Comparison of ENCODE assay signal across 8 cellular contexts in genomic region chr12:6827982-6828670, GRCh38. TPM values are rescaled to one million over a fixed set of nuclear protein-coding genes. Genes with fewer than 3 reads are reported as not detected.
A peak's percentile ranks its signal among the peaks of the same experiment; 100 is the strongest.
DNase-seq lines count a peak whose midpoint lies in the region; ATAC-seq, FAIRE-seq and TF ChIP-seq lines count a peak whose summit lies in the region.

Gene P3H3 (plus strand): TSS chr12:6828407. CDS start chr12:6828441, 34 bp downstream.

- peak within 1 kb of the TSS; percentile 86 for H3K27ac ChIP-seq in HepG2 (ENCODE audit: extremely low read length, insufficient read depth, low read length)
- H3K27ac ChIP-seq in stomach = peak within 1 kb of the TSS; percentile 49 to 91 (median 78)

- H3K4me1 ChIP-seq in HepG2 (ENCODE audit: insufficient read depth, low read length) (peaks cover 24% of the 10 kb centered on the region), stomach (peaks cover 21 to 54% (median 37%) of the 10 kb centered on the region in 4 donors)

- CTCF ChIA-PET in HepG2 (lab: Yijun Ruan, JAX; ENCODE audit: low intra/inter-chr PET ratio, low total read pairs) = interaction anchor here (0.8 kb wide), 1 partner anchor 92 kb away, joined by 3 read pairs; no protein-coding TSS in a partner anchor

- peak within 1 kb of the TSS; percentile 85 for H3K4me2 ChIP-seq in HepG2 (ENCODE audit: low read depth, low read length)

- TF ChIP-seq RAD21 in HepG2 (CRISPR knock-in tag; IDR thresholded peaks at IDR 0.05) = no peak

- H3K9ac ChIP-seq in HepG2 (ENCODE audit: insufficient read depth, low read depth, low read length) = peak within 1 kb of the TSS; percentile 97

- peaks cover 16% of the 10 kb centered on the region for H3K79me2 ChIP-seq in HepG2 (ENCODE audit: insufficient read depth, low read length)

- H2AFZ ChIP-seq in HepG2 (ENCODE audit: low read length) = no peak within 1 kb of the TSS

- TF ChIP-seq EP300 in HepG2 (IDR thresholded peaks at IDR 0.05; ENCODE audit: low read depth in 2 of 2, low read length in 2 of 2) (no peak), HepG2 (CRISPR knock-in tag; IDR thresholded peaks at IDR 0.05; ENCODE audit: borderline replicate concordance) (no peak), stomach (IDR thresholded peaks at IDR 0.05) (no peak)

- 5% methylated on average over 19 of the region's 42 CpGs for WGBS in HepG2 (ENCODE audit: low lambda C conversion rate)
- WGBS in stomach, 5 donors = 1 to 4% (median 2%) methylated on average over 16 to 42 of the region's 42 CpGs

- H3K36me3 ChIP-seq in H7 (replicated peaks; ENCODE audit: control insufficient read depth, insufficient read depth, low read length) = peaks cover 16% of the 10 kb centered on the region
- peaks cover 9 to 14% of the 10 kb centered on the region in 2 experiments; a peak in 4 of 5 replicates for H3K36me3 ChIP-seq in HepG2 (replicated peaks in 1 of 2; ENCODE audit: control insufficient read depth in 1 of 2, insufficient read depth in 2 of 2, low read length in 2 of 2)
- peaks cover 0 to 24% (median 19%) of the 10 kb centered on the region in 4 donors for H3K36me3 ChIP-seq in stomach

- POLR2A ChIA-PET in HepG2 (lab: Yijun Ruan, JAX) = interaction anchor here (1.3 to 4.7 kb wide), 7 partner anchors 24 to 214 kb away, joined by 3 to 20 read pairs (median 8); partner anchors contain the start of genes CDCA3, COPS7A, MLF2 and PTMS

- no peak for FAIRE-seq in HepG2 (lab: Jason Lieb, UNC)

- no peak; the same call in 1 of the 2 replicates for TF ChIP-seq CTCF in HepG2 (CRISPR knock-in tag; IDR thresholded peaks at IDR 0.05)
- no peak for TF ChIP-seq CTCF in stomach (IDR thresholded peaks at IDR 0.05)

- H3K27me3 ChIP-seq in H7 (ENCODE audit: control insufficient read depth, insufficient read depth, low read length) (peaks cover 39% of the 10 kb centered on the region), HepG2 (ENCODE audit: control insufficient read depth in 1 of 2, insufficient read depth in 2 of 2, low read length in 2 of 2) (no peaks in the 10 kb centered on the region), stomach (peaks cover 0 to 68% (median 19%) of the 10 kb centered on the region in 3 donors)

- no peaks in the 10 kb centered on the region for H4K20me1 ChIP-seq in HepG2 (ENCODE audit: insufficient read depth, low read length)

- peak; percentile 13 for ATAC-seq in HepG2
- ATAC-seq in HG03139 (IDR thresholded peaks at IDR 0.05; ENCODE audit: unreplicated experiment) = no peak

- intact Hi-C loops in HepG2 (cut with micrococcal nuclease; ENCODE audit: unreplicated experiment) (loop anchor here (10.0 kb wide), 1 partner anchor 213 kb away; no protein-coding TSS in a partner anchor), stomach (cut with DNase I; ENCODE audit: low total_unique reads) (loop anchor here (10.0 kb wide), 1 partner anchor 83 kb away; no protein-coding TSS in a partner anchor)

- in situ Hi-C loops in HepG2 (cut with HindIII; ENCODE audit: extremely low pct_ligation_motif_present, low pct_unique_long_range_greater_than_20kb) = loop anchor here (5.0 kb wide), 1 partner anchor 76 kb away; the partner anchor contains the start of gene MLF2

- H3K9me3 ChIP-seq in HepG2 (ENCODE audit: low read length) (no peaks in the 10 kb centered on the region), stomach (no peaks in the 10 kb centered on the region)

- TF ChIP-seq POLR2A in HepG2 (IDR thresholded peaks at IDR 0.05; ENCODE audit: insufficient read depth in 1 of 2, low read depth in 2 of 2, low read length in 2 of 2) (no peak; a peak in 1 of 4 replicates), stomach (IDR thresholded peaks at IDR 0.05) (no peak)

- H3K4me3 ChIP-seq in H7 (ENCODE audit: insufficient read depth, low read depth, low read length) (peak within 1 kb of the TSS; percentile 97), HepG2 (replicated peaks in 1 of 3; ENCODE audit: insufficient read depth in 1 of 3, low read depth in 2 of 3, low read length in 3 of 3) (peak within 1 kb of the TSS; percentile 82 to 100 (median 86)), stomach (peak within 1 kb of the TSS; percentile 76 to 91 (median 86))

- DNase-seq in AG08395 (ENCODE audit: low spot score) (peak; percentile 58), H7 (peak; percentile 93), RKO (ENCODE audit: low spot score) (peak; percentile 68), dermis blood vessel endothelial cell (peak; percentile 41), HepG2 (ENCODE audit: low spot score) (peak; percentile 23), stomach (no peak), NOMO-1 treated with DMSO at 0.1 percent for 48 hours (lab: John Stamatoyannopoulos, UW; ENCODE audit: unreplicated experiment) (no peak)

- BruUV-seq in HepG2 (replicated peaks; lab: Mats Ljungman, UMichigan) = no TSS peak

TF ChIP-seq in HepG2, 621 proteins besides CTCF, POLR2A, EP300 and RAD21 (continues in another document):
- TF ChIP-seq ZBTB7A (CRISPR knock-in tag; IDR thresholded peaks at IDR 0.05) = no peak
- peak; percentile 61 to 62; a peak in 3 of 4 replicates for TF ChIP-seq MAFK (conservative IDR thresholded peaks at IDR 0.05 in 1 of 2, IDR thresholded peaks at IDR 0.05 in 1 of 2; ENCODE audit: low read length in 2 of 2)
- TF ChIP-seq PCBP2 (optimal IDR thresholded peaks at IDR 0.05; ENCODE audit: low read depth, low read length, poor library complexity, severe bottlenecking) = peak; percentile 50
- TF ChIP-seq ZBTB10 (CRISPR knock-in tag; IDR thresholded peaks at IDR 0.05; ENCODE audit: borderline replicate concordance) = 0 out of 2 replicates have a peak, but pooled peaks have one; percentile 12
- peak; percentile 20; the same call in 1 of the 2 replicates for TF ChIP-seq ZNF710 (CRISPR knock-in tag; IDR thresholded peaks at IDR 0.05; ENCODE audit: borderline replicate concordance)

RNA-seq across cellular contexts. Expression of gene P3H3, which starts in this region (rescaled TPM):
- 38.0 and 46.9 TPM in 2 replicates for total RNA-seq in H7 (2014; rRNA removed; shearing (Covaris generic))
- total RNA-seq in dermis blood vessel endothelial cell (18.8 and 22.1 TPM in 2 replicates), HepG2 (2016; rRNA removed; fragmentation: Illumina TruSeq; extraction: Trizol) (7.9 and 20.5 TPM in 2 replicates), stomach (10 to 100 TPM; 15.2 to 41.1 (median 18.0) TPM)
- total RNA-seq in HepG2 (2016; cell fraction: cytosol; rRNA removed; fragmentation: Illumina TruSeq; extraction: Trizol; ENCODE audit: low read depth) = 14.4 and 19.9 TPM in 2 replicates
- 6.3 and 20.7 TPM in 2 replicates for total RNA-seq in HepG2 (2016; cell fraction: insoluble cytoplasmic fraction; rRNA removed; fragmentation: Illumina TruSeq; extraction: Trizol)
- 5.4 and 5.7 TPM in 2 replicates for total RNA-seq in HepG2 (2016; cell fraction: membrane; rRNA removed; fragmentation: Illumina TruSeq; extraction: Trizol)
- 23.7 and 28.0 TPM in 2 replicates for total RNA-seq in HepG2 (2016; cell fraction: nucleus; rRNA removed; fragmentation: Illumina TruSeq; extraction: Trizol)
- polyA plus RNA-seq in HepG2 (2011; rRNA removed) (20.1 and 21.1 TPM in 2 replicates), stomach (10 to 100 TPM in 1 of 3 donors, 1 to 10 TPM in 2; 7.0 to 15.1 (median 9.1) TPM)
- polyA plus RNA-seq in HepG2 (2011; cell fraction: cytosol; rRNA removed) = 12.3 and 21.8 TPM in 2 replicates
- polyA plus RNA-seq in HepG2 (2011; cell fraction: nucleus; rRNA removed) = 72.0 and 79.4 TPM in 2 replicates
- 20.2 and 27.2 TPM in 2 replicates for polyA plus RNA-seq in HepG2 (2012)
- polyA plus RNA-seq in HepG2 (2016; cell fraction: cytosol; fragmentation: Illumina TruSeq; extraction: Trizol; ENCODE audit: low read depth) = 1.8 and 2.1 TPM in 2 replicates
- polyA plus RNA-seq in HepG2 (2016; cell fraction: insoluble cytoplasmic fraction; fragmentation: Illumina TruSeq; extraction: Trizol; ENCODE audit: low read depth) = 8.0 and 10.2 TPM in 2 replicates
- 3.0 and 3.3 TPM in 2 replicates for polyA plus RNA-seq in HepG2 (2016; cell fraction: membrane; fragmentation: Illumina TruSeq; extraction: Trizol; ENCODE audit: low read depth)
- 52.6 and 56.5 TPM in 2 replicates for polyA plus RNA-seq in HepG2 (2016; cell fraction: nucleus; fragmentation: Illumina TruSeq; extraction: Trizol; ENCODE audit: insufficient read depth, low read depth)
- polyA minus RNA-seq in HepG2 (2011; rRNA and poly(A)+ RNA removed; ENCODE audit: low replicate concordance) = 0.12 and 24.7 TPM in 2 replicates
- polyA minus RNA-seq in HepG2 (2011; cell fraction: cytosol; rRNA and poly(A)+ RNA removed) = 10.2 and 13.7 TPM in 2 replicates
- 19.1 and 20.3 TPM in 2 replicates for polyA minus RNA-seq in HepG2 (2011; cell fraction: nucleus; rRNA and poly(A)+ RNA removed)

Comparison
In these comparisons a context has a peak if more than half of its experiments do, and no peak if none do; other contexts are left out.
1. DNase-seq: peak in AG08395 (single experiment), H7 (single experiment), RKO (single experiment), dermis blood vessel endothelial cell (single experiment) and HepG2 (single experiment); none in stomach (single experiment) and NOMO-1 treated with DMSO at 0.1 percent for 48 hours (single experiment).
2. Peak in every context shown above with its lines, with median percentiles within 50 percentile points of each other: H3K4me3 ChIP-seq.